Comparison of ENCODE assay signal across 10 cellular contexts in genomic region chr11:113873241-113873626, GRCh38. TPM values are rescaled to one million over a fixed set of nuclear protein-coding genes. Genes with fewer than 3 reads are reported as not detected.
DNase-seq lines count a peak whose midpoint lies in the region; ATAC-seq and TF ChIP-seq lines count a peak whose summit lies in the region.
"Had no signal": no experiment of that assay in that cellular context is flagged by ENCODE, and none has a peak within 500 bp of the region (broad histone marks: within the 10 kb centered on the region; RNA-seq: fewer than 3 reads in every experiment).

No MANE protein-coding gene starts in this region.

- POLR2A ChIA-PET in activated naive CD8-positive, alpha-beta T cell treated with anti-CD3 and anti-CD28 coated beads, Interleukin-2, amount 10 ng/mL, durations not matched to agents 7 days and 5 days (lab: Charles Lee), result no interaction called here

- TF ChIP-seq CTCF in thoracic aorta (IDR thresholded peaks at IDR 0.05), result no peak

- peaks cover 5 to 39% of the 10 kb centered on the region in 2 donors for H3K4me1 ChIP-seq in thoracic aorta (ENCODE audit: control insufficient read depth in 1 of 2, low read depth in 2 of 2)

- H3K9me3 ChIP-seq in thoracic aorta, result no peaks in the 10 kb centered on the region
- H3K9me3 ChIP-seq: SJSA1 had no signal

- no peaks in the 10 kb centered on the region for H3K27me3 Mint-ChIP-seq in activated naive CD4-positive, alpha-beta T cell treated with anti-CD3 and anti-CD28 coated beads, Interleukin-2, amount 10 ng/mL, durations not matched to agents 7 days and 5 days
- no peaks in the 10 kb centered on the region for H3K27me3 Mint-ChIP-seq in activated naive CD8-positive, alpha-beta T cell treated with anti-CD3 and anti-CD28 coated beads, Interleukin-2, amount 10 ng/mL, durations not matched to agents 7 days and 5 days

- peaks cover 5% of the 10 kb centered on the region for H3K9me3 Mint-ChIP-seq in activated naive CD4-positive, alpha-beta T cell treated with anti-CD3 and anti-CD28 coated beads, Interleukin-2, amount 10 ng/mL, durations not matched to agents 7 days and 5 days
- no peaks in the 10 kb centered on the region for H3K9me3 Mint-ChIP-seq in activated naive CD4-positive, alpha-beta T cell treated with anti-CD3 and anti-CD28 coated beads, Interleukin-2, amount 50 U/mL, for 72 hours
- no peaks in the 10 kb centered on the region for H3K9me3 Mint-ChIP-seq in activated naive CD8-positive, alpha-beta T cell treated with anti-CD3 and anti-CD28 coated beads, Interleukin-2, amount 10 ng/mL, durations not matched to agents 7 days and 5 days

- peak overlapping the region in 1 of 2 donors; percentile 6 for H3K27ac ChIP-seq in thoracic aorta
- H3K27ac ChIP-seq: SJSA1 had no signal

- H3K27ac Mint-ChIP-seq in activated naive CD4-positive, alpha-beta T cell treated with anti-CD3 and anti-CD28 coated beads, Interleukin-2, amount 10 ng/mL, durations not matched to agents 7 days and 5 days, result no peak overlapping the region
- peak overlapping the region in 1 of 2 donors; percentile 53 for H3K27ac Mint-ChIP-seq in activated naive CD4-positive, alpha-beta T cell treated with anti-CD3 and anti-CD28 coated beads, Interleukin-2, amount 50 U/mL, for 72 hours
- H3K27ac Mint-ChIP-seq in activated naive CD8-positive, alpha-beta T cell treated with anti-CD3 and anti-CD28 coated beads, Interleukin-2, amount 10 ng/mL, durations not matched to agents 7 days and 5 days, result no peak overlapping the region

- H3K4me1 Mint-ChIP-seq in activated naive CD4-positive, alpha-beta T cell treated with anti-CD3 and anti-CD28 coated beads, Interleukin-2, amount 10 ng/mL, durations not matched to agents 7 days and 5 days, result peaks cover 57% of the 10 kb centered on the region
- peaks cover 45% of the 10 kb centered on the region for H3K4me1 Mint-ChIP-seq in activated naive CD8-positive, alpha-beta T cell treated with anti-CD3 and anti-CD28 coated beads, Interleukin-2, amount 10 ng/mL, durations not matched to agents 7 days and 5 days

- H3K4me3 ChIP-seq in iPS-11a (ENCODE audit: low read depth, low read length) (peak overlapping the region; percentile 79), thoracic aorta (peak overlapping the region; percentile 78)
- H3K4me3 ChIP-seq: SJSA1 had no signal

- no peaks in the 10 kb centered on the region for H3K36me3 ChIP-seq in thoracic aorta
- H3K36me3 ChIP-seq: SJSA1 had no signal

- CTCF ChIA-PET in activated naive CD4-positive, alpha-beta T cell treated with anti-CD3 and anti-CD28 coated beads, Interleukin-2, amount 10 ng/mL, durations not matched to agents 7 days and 5 days (lab: Charles Lee), result no interaction called here

- peak overlapping the region; percentile 92 for H3K4me3 Mint-ChIP-seq in activated naive CD4-positive, alpha-beta T cell treated with anti-CD3 and anti-CD28 coated beads, Interleukin-2, amount 10 ng/mL, durations not matched to agents 7 days and 5 days
- H3K4me3 Mint-ChIP-seq in activated naive CD8-positive, alpha-beta T cell treated with anti-CD3 and anti-CD28 coated beads, Interleukin-2, amount 10 ng/mL, durations not matched to agents 7 days and 5 days, result peak overlapping the region; percentile 99

- no peaks in the 10 kb centered on the region for H3K27me3 ChIP-seq in thoracic aorta (replicated peaks; ENCODE audit: insufficient read depth)
- H3K27me3 ChIP-seq: SJSA1 had no signal

- H3K36me3 Mint-ChIP-seq in activated naive CD4-positive, alpha-beta T cell treated with anti-CD3 and anti-CD28 coated beads, Interleukin-2, amount 10 ng/mL, durations not matched to agents 7 days and 5 days, result peaks cover 26% of the 10 kb centered on the region
- H3K36me3 Mint-ChIP-seq in activated naive CD4-positive, alpha-beta T cell treated with anti-CD3 and anti-CD28 coated beads, Interleukin-2, amount 50 U/mL, for 72 hours, result peaks cover 6 to 21% of the 10 kb centered on the region in 2 donors
- H3K36me3 Mint-ChIP-seq in activated naive CD8-positive, alpha-beta T cell treated with anti-CD3 and anti-CD28 coated beads, Interleukin-2, amount 10 ng/mL, durations not matched to agents 7 days and 5 days, result peaks cover 18% of the 10 kb centered on the region

- DNase-seq in activated naive CD4-positive, alpha-beta T cell treated with anti-CD3 and anti-CD28 coated beads, Interleukin-2, amount 10 ng/mL, durations not matched to agents 7 days and 5 days, result no peak
- no peak for DNase-seq in activated naive CD4-positive, alpha-beta T cell treated with anti-CD3 and anti-CD28 coated beads, Interleukin-2, amount 50 U/mL, for 72 hours (ENCODE audit: low spot score in 2 of 2)
- DNase-seq in activated naive CD8-positive, alpha-beta T cell treated with anti-CD3 and anti-CD28 coated beads, Interleukin-2, amount 10 ng/mL, durations not matched to agents 7 days and 5 days, result no peak
- DNase-seq in thoracic aorta (ENCODE audit: low spot score) (no peak), HUDEP-2 (lab: John Stamatoyannopoulos, UW; ENCODE audit: unreplicated experiment in 76 of 76) (no peak), GM03348 (ENCODE audit: low spot score) (no peak)
- DNase-seq: left colon had no signal

- ATAC-seq in activated naive CD4-positive, alpha-beta T cell treated with anti-CD3 and anti-CD28 coated beads, Interleukin-2, amount 50 U/mL, for 72 hours, result no peak
- no peak for ATAC-seq in activated naive CD8-positive, alpha-beta T cell treated with anti-CD3 and anti-CD28 coated beads, Interleukin-2, amount 10 ng/mL, durations not matched to agents 7 days and 5 days (ENCODE audit: low read depth)
- ATAC-seq in thoracic aorta (ENCODE audit: insufficient number of reproducible peaks, low FRiP score, low read depth), result no peak
- ATAC-seq in GM21717 (IDR thresholded peaks at IDR 0.05; ENCODE audit: unreplicated experiment), result no peak
- ATAC-seq: left colon had no signal

RNA-seq across cellular contexts. Expression of gene USP28, which starts 2.1 kb away (rescaled TPM):
- total RNA-seq in activated naive CD4-positive, alpha-beta T cell treated with anti-CD3 and anti-CD28 coated beads, Interleukin-2, amount 50 U/mL, for 72 hours, result 10 to 100 TPM; 44.5 to 56.4 TPM
- total RNA-seq in activated naive CD8-positive, alpha-beta T cell treated with anti-CD3 and anti-CD28 coated beads, Interleukin-2, amount 10 ng/mL, durations not matched to agents 7 days and 5 days, result 10 to 100 TPM; 43.0 to 44.9 TPM
- 10 to 100 TPM; 16.7 to 42.2 TPM for total RNA-seq in thoracic aorta

RNA-seq across cellular contexts. Expression of gene HTR3B, which starts 31.4 kb away (rescaled TPM):
- not detected for total RNA-seq in activated naive CD4-positive, alpha-beta T cell treated with anti-CD3 and anti-CD28 coated beads, Interleukin-2, amount 50 U/mL, for 72 hours
- not detected for total RNA-seq in activated naive CD8-positive, alpha-beta T cell treated with anti-CD3 and anti-CD28 coated beads, Interleukin-2, amount 10 ng/mL, durations not matched to agents 7 days and 5 days
- total RNA-seq in thoracic aorta, result not detected
- total RNA-seq: left colon, SJSA1 had no signal
